In genomic region chr3:181735921-181736320, GRCh38 we compare ENCODE assay signal across 1 cellular context.
TF ChIP-seq lines count a peak whose summit lies in the region.

No MANE protein-coding gene starts in this region.

TF ChIP-seq in GM23338, 12 proteins besides CTCF, POLR2A, EP300 and RAD21 (continued from another document):
- TF ChIP-seq REST (IDR thresholded peaks at IDR 0.05; ENCODE audit: unreplicated experiment), result no peak
- no peak for TF ChIP-seq NANOG (IDR thresholded peaks at IDR 0.05; ENCODE audit: borderline replicate concordance)
- TF ChIP-seq JUNB (IDR thresholded peaks at IDR 0.05; ENCODE audit: unreplicated experiment), result no peak
